ENCODE assay signal across 8 cellular contexts in the genomic region with DNA sequence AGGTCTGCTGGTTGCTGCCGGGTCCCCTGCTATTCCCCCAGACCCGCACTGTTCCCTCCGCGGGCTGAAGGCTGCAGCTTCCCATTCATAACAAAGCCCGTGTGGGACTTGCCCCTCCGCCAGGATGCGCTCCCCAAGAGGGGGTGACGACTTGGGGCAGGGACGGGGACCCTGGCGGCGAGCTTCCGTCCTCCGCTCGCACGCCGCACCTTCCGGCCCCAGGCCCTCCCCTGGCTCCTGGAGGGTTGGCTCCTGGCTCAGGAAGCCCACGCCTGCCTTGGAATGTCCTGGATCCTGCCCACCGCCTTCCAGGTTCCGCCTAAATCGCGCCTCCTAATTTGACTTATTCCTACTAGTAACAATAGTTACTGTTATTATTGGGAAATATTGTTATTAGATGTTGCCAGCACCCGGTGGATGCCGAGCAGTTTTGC. TPM values are rescaled to one million over a fixed set of nuclear protein-coding genes. Genes with fewer than 3 reads are reported as not detected.
A peak's percentile ranks its signal among the peaks of the same experiment; 100 is the strongest.
DNase-seq lines count a peak whose midpoint lies in the region; TF ChIP-seq lines count a peak whose summit lies in the region.

No MANE protein-coding gene starts in this region.

- H3K9ac ChIP-seq in endodermal cell (ENCODE audit: extremely low read depth, low read length, poor library complexity, severe bottlenecking) (peak overlapping the region; percentile 60), mucosa of stomach (ENCODE audit: low read length) (peak overlapping the region; percentile 57)

- no peaks in the 10 kb centered on the region for H3K36me3 Mint-ChIP-seq in endodermal cell (ENCODE audit: low read depth)

- no peaks in the 10 kb centered on the region for H3K4me1 ChIP-seq in endodermal cell (ENCODE audit: control insufficient read depth, insufficient read depth, low read length)
- H3K4me1 ChIP-seq in mucosa of stomach (ENCODE audit: control insufficient read depth, insufficient read depth, low read length), result peaks cover 11% of the 10 kb centered on the region

- H3K27ac ChIP-seq in endodermal cell (ENCODE audit: low read depth, low read length) (peak overlapping the region; percentile 91), substantia nigra (ENCODE audit: low read depth, low read length, poor library complexity, severe bottlenecking) (peak overlapping the region; percentile 90)

- peak overlapping the region; percentile 82 for H3K4me3 Mint-ChIP-seq in endodermal cell

- peak; percentile 60 for DNase-seq in NCI-H345 (lab: John Stamatoyannopoulos, UW)
- DNase-seq in NCI-H345 treated with DMSO at 0.1 percent for 48 hours (lab: John Stamatoyannopoulos, UW; ENCODE audit: unreplicated experiment), result no peak
- DNase-seq in LNCaP clone FGC (ENCODE audit: low read depth), result no peak
- DNase-seq in activated CD4-positive, alpha-beta T cell treated with anti-CD3 and anti-CD28 coated beads, Interleukin-2, amount 50 U/mL, for 4 hours, result peak; percentile 23 to 41
- DNase-seq in endodermal cell, result peak; percentile 92
- peak in 14 of 49 donors; percentile 27 to 72 (median 42) for DNase-seq in substantia nigra (lab: John Stamatoyannopoulos, UW)
- no peak for DNase-seq in medulla oblongata (ENCODE audit: extremely low spot score)

- H3K9me3 ChIP-seq in endodermal cell (ENCODE audit: control insufficient read depth, low read length), result no peaks in the 10 kb centered on the region
- no peaks in the 10 kb centered on the region for H3K9me3 ChIP-seq in mucosa of stomach (ENCODE audit: control insufficient read depth, low read length)

- H3K27me3 ChIP-seq in endodermal cell (ENCODE audit: control insufficient read depth, insufficient read depth, low read length, poor library complexity, severe bottlenecking), result no peaks in the 10 kb centered on the region
- no peaks in the 10 kb centered on the region for H3K27me3 ChIP-seq in mucosa of stomach (ENCODE audit: control insufficient read depth, insufficient read depth, low read length)

- peak overlapping the region; percentile 64 for H3K4me3 ChIP-seq in LNCaP clone FGC (ENCODE audit: low read depth, low read length)
- peak overlapping the region; percentile 81 for H3K4me3 ChIP-seq in endodermal cell (ENCODE audit: low read length)
- H3K4me3 ChIP-seq in mucosa of stomach (ENCODE audit: low read length), result peak overlapping the region; percentile 36

- H3K27ac Mint-ChIP-seq in endodermal cell, result peak overlapping the region; percentile 88

- no peaks in the 10 kb centered on the region for H3K9me3 Mint-ChIP-seq in endodermal cell

- H3K36me3 ChIP-seq in endodermal cell (ENCODE audit: control insufficient read depth, insufficient read depth, low read length) (no peaks in the 10 kb centered on the region), mucosa of stomach (ENCODE audit: control insufficient read depth, insufficient read depth, low read length) (no peaks in the 10 kb centered on the region)

- H3K27me3 Mint-ChIP-seq in endodermal cell (ENCODE audit: insufficient read depth), result no peaks in the 10 kb centered on the region

- 0 to 6% methylated on average over 1 to 21 of the region's 24 CpGs for WGBS in endodermal cell (ENCODE audit: insufficient coverage in 1 of 2, insufficient read length in 1 of 2), 2 experiments

- peaks cover 2% of the 10 kb centered on the region for H3K4me1 Mint-ChIP-seq in endodermal cell

- TF ChIP-seq CTCF in LNCaP clone FGC (IDR thresholded peaks at IDR 0.05; ENCODE audit: control insufficient read depth, extremely low read depth, insufficient read depth) (0 out of 2 replicates have a peak, but pooled peaks have one; percentile 10), endodermal cell (conservative IDR thresholded peaks at IDR 0.05) (peak; percentile 82)

RNA-seq across cellular contexts. Expression of a gene that starts 1.1 kb away (rescaled TPM):
- 10 to 100 TPM; 28.2 to 30.1 TPM for total RNA-seq in endodermal cell
- 23.3 TPM for polyA plus RNA-seq in endodermal cell (2013, experiment 1 of 2)
- 19.3 TPM for polyA plus RNA-seq in endodermal cell (2013, experiment 2 of 2)

RNA-seq across cellular contexts. Expression of a gene that starts 32.0 kb away (rescaled TPM):
- total RNA-seq in endodermal cell, result not detected
- 3.6 TPM for polyA plus RNA-seq in endodermal cell (2013, experiment 1 of 2)
- polyA plus RNA-seq in endodermal cell (2013, experiment 2 of 2), result 2.6 TPM

RNA-seq across cellular contexts. Expression of a gene that starts 42.0 kb away (rescaled TPM):
- total RNA-seq in endodermal cell, result 10 to 100 TPM in 1 of 2 donors, 1 to 10 TPM in 1; 9.1 to 13.2 TPM
- polyA plus RNA-seq in endodermal cell (2013, experiment 1 of 2), result 16.6 TPM
- polyA plus RNA-seq in endodermal cell (2013, experiment 2 of 2), result 15.6 TPM

Comparison
In these comparisons a context has a peak if more than half of its experiments do, and no peak if none do; other contexts are left out.
1. DNase-seq: peak in NCI-H345 (single experiment), activated CD4-positive, alpha-beta T cell treated with anti-CD3 and anti-CD28 coated beads, Interleukin-2, amount 50 U/mL, for 4 hours (2 of 2) and endodermal cell (single experiment); none in NCI-H345 treated with DMSO at 0.1 percent for 48 hours (single experiment), LNCaP clone FGC (single experiment) and medulla oblongata (single experiment).
2. Peak in every context shown above with its lines, with median percentiles within 50 percentile points of each other: H3K4me3 ChIP-seq.